Comparison of ENCODE assay signal across 31 cellular contexts in genomic region chr7:35995334-35995733, GRCh38.
"Had no signal": no experiment of that assay in that cellular context is flagged by ENCODE, and none has a peak within 500 bp of the region (broad histone marks: within the 10 kb centered on the region; RNA-seq: fewer than 3 reads in every experiment).

No MANE protein-coding gene starts in this region.

- H3K4me1 ChIP-seq: adrenal gland had no signal

- H3K27me3 ChIP-seq: adrenal gland, body of pancreas, esophagus squamous epithelium, heart left ventricle had no signal

- DNase-seq: activated B cell treated with CpG ODN at 0.5 μM for 24 hours; activated CD4-positive, alpha-beta memory T cell treated with anti-CD3 and anti-CD28 coated beads for 36 hours; activated CD4-positive, alpha-beta T cell treated with anti-CD3 and anti-CD28 coated beads for 36 hours; activated CD4-positive, alpha-beta T cell treated with anti-CD3 and anti-CD28 coated beads, Interleukin-2, amount 10 ng/mL, durations not matched to agents 24 days and 14 days; activated CD8-positive, alpha-beta memory T cell treated with anti-CD3 and anti-CD28 coated beads, Interleukin-2, amount 10 ng/mL, durations not matched to agents 7 days and 5 days; activated CD8-positive, alpha-beta memory T cell treated with anti-CD3 and anti-CD28 coated beads, Interleukin-2, amount 50 U/mL, for 4 hours; activated CD8-positive, alpha-beta T cell treated with anti-CD3 and anti-CD28 coated beads, Interleukin-2, amount 10 ng/mL, durations not matched to agents 7 days and 5 days; activated effector memory CD4-positive, alpha-beta T cell treated with anti-CD3 and anti-CD28 coated beads, Interleukin-2, amount 50 U/mL, for 16 hours; activated naive CD4-positive, alpha-beta T cell treated with anti-CD3 and anti-CD28 coated beads for 36 hours; activated naive CD8-positive, alpha-beta T cell treated with anti-CD3 and anti-CD28 coated beads, Interleukin-2, amount 50 U/mL, for 24 hours; activated T-cell treated with anti-CD3 and anti-CD28 coated beads, Interleukin-2, amount 50 U/mL, for 1 hour; activated T-cell treated with anti-CD3 and anti-CD28 coated beads, Interleukin-2, amount 50 U/mL, for 48 hours; adrenal gland; amygdala; aorta; body of pancreas; caudate nucleus; cortex of kidney; dermis blood vessel endothelial cell; effector CD4-positive, alpha-beta T cell; effector memory CD8-positive, alpha-beta T cell; erythroblast; esophagus squamous epithelium; heart left ventricle; T-helper 1 cell; T-helper 17 cell; T1000; WERI-Rb-1 had no signal

- H3K9me3 ChIP-seq: body of pancreas, esophagus squamous epithelium, heart left ventricle had no signal

- FAIRE-seq: colon, frontal cortex had no signal

- H3K27ac ChIP-seq: adrenal gland, body of pancreas, esophagus squamous epithelium, heart left ventricle, WERI-Rb-1 had no signal

- H3K36me3 ChIP-seq: adrenal gland, esophagus squamous epithelium, heart left ventricle, WERI-Rb-1 had no signal

- H3K4me3 ChIP-seq: adrenal gland, body of pancreas, esophagus squamous epithelium, heart left ventricle had no signal

- ATAC-seq: activated CD4-positive, alpha-beta T cell treated with anti-CD3 and anti-CD28 coated beads for 36 hours; activated CD4-positive, CD25-positive, alpha-beta regulatory T cell treated with anti-CD3 and anti-CD28 coated beads, Interleukin-2, amount 50 U/mL, for 24 hours; activated CD8-positive, alpha-beta memory T cell treated with anti-CD3 and anti-CD28 coated beads, Interleukin-2, amount 10 ng/mL, durations not matched to agents 7 days and 5 days; activated CD8-positive, alpha-beta T cell treated with anti-CD3 and anti-CD28 coated beads, Interleukin-2, amount 10 ng/mL, durations not matched to agents 7 days and 5 days; activated naive CD8-positive, alpha-beta T cell treated with anti-CD3 and anti-CD28 coated beads, Interleukin-2, amount 50 U/mL, for 24 hours; body of pancreas; effector memory CD8-positive, alpha-beta T cell; heart left ventricle; T-helper 17 cell had no signal
